In the genomic region with DNA sequence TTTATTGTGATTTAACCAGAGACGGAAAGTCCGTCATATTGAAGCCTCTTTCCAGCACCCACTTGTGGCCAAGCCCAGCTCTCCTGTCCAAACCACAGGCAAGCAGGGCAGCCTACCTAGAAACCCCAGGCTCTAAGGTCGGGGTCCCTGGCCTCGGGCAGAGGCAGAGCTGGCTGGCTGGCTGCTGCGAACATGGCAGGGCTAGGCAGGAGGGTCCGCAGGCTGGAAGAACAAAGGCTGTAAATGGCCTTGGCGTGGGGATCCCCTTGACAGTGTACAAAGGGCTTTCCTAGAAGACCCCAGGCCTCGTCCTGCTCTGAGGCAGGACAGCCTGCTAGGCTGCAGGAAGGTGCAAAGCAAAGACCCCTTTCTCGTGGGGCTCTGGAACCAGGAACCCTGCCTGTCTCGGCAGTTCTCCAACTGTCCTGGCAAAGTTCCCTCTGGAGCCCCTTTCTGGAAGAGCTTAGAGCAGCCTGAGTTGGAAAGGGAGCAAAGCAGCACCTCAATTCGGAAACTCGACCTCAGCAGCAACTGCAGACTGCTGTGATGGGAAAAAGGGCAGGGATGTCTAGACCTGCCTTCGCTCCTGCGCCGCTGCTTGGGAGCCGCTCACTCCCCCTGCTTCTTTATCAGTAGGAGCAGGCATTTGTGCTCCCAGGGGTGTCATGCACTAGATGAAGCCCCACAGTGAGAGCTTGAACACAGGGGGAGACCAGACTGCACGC, we compare ENCODE assay signal across 2 cellular contexts.
TF ChIP-seq lines count a peak whose summit lies in the region.

No MANE protein-coding gene starts in this region.

TF ChIP-seq in GM12878, 131 proteins besides CTCF, POLR2A, EP300 and RAD21:
- TF ChIP-seq NFIC (IDR thresholded peaks at IDR 0.05; ENCODE audit: low read depth, low read length), result no peak
- no peak for TF ChIP-seq RBBP5 (conservative IDR thresholded peaks at IDR 0.05)
- no peak for TF ChIP-seq BCL11A (IDR thresholded peaks at IDR 0.05; ENCODE audit: low read depth, low read length)
- 0 out of 2 replicates have a peak, but pooled peaks have one; percentile 30 for TF ChIP-seq POLR2AphosphoS2 (IDR thresholded peaks at IDR 0.05; ENCODE audit: low read depth, low read length)
- no peak for TF ChIP-seq KDM1A (IDR thresholded peaks at IDR 0.05; ENCODE audit: borderline replicate concordance)
- TF ChIP-seq ZNF24 (IDR thresholded peaks at IDR 0.05), result no peak
- no peak for TF ChIP-seq E4F1 (IDR thresholded peaks at IDR 0.05; ENCODE audit: borderline replicate concordance, partially characterized antibody)
- TF ChIP-seq POLR2AphosphoS5 (IDR thresholded peaks at IDR 0.05; ENCODE audit: low read length), result peak; percentile 45
- TF ChIP-seq MEF2A (IDR thresholded peaks at IDR 0.05; ENCODE audit: insufficient read depth, low read depth, low read length), result no peak
- TF ChIP-seq MLLT1 (IDR thresholded peaks at IDR 0.05), result no peak

TF ChIP-seq in HepG2, 621 proteins besides CTCF, POLR2A, EP300 and RAD21:
- TF ChIP-seq ELK4 (CRISPR knock-in tag; IDR thresholded peaks at IDR 0.05; ENCODE audit: borderline replicate concordance), result no peak
- TF ChIP-seq AGO2 (optimal IDR thresholded peaks at IDR 0.05; ENCODE audit: low read depth, low read length), result peak; percentile 60
